In the genomic region with DNA sequence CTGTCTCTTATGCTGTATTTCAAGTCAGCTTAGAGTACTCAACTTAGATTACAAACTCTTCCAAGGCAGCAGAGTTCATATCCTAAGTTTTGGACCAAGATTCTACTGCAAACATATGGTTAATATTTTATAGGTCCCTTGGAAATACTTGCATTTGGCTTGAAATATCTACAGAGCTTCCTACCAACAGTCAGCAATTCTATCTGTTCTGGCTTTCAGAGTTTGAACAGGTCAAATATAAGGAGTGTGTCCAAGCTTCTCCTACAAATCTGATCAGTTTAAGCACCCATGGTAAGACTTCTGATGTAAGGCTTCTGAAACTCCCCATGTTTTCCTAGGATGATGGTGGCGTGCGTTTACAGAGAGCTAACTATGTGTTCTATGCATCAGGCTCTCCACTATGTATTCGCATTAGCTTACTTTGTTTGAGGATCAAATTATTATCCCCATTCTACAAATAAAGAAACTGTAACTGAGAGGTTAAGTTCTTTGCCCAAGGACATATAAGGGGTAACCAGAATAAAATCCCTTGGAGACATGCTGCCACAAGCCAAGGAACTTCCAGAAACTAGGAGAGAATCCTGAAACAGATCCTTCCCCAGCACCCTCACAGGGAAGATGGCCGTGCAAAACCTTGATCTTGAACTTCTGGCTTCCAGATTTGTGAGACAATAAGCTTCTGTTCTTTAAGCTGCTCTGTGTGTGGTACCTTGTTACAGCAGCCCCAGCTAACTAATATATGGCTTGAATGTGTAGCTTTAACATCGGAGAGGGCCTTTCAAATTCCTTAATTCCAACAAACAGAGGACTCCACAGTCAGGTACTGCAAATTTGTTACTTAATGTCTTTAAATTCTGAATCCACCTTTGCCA, we compare ENCODE assay signal across 12 cellular contexts. TPM values are rescaled to one million over a fixed set of nuclear protein-coding genes. Genes with fewer than 3 reads are reported as not detected.
A peak's percentile ranks its signal among the peaks of the same experiment; 100 is the strongest.
DNase-seq lines count a peak whose midpoint lies in the region; ATAC-seq, FAIRE-seq and TF ChIP-seq lines count a peak whose summit lies in the region.
"Had no signal": no experiment of that assay in that cellular context is flagged by ENCODE, and none has a peak within 500 bp of the region (broad histone marks: within the 10 kb centered on the region; RNA-seq: fewer than 3 reads in every experiment).

No MANE protein-coding gene starts in this region.

- H3K9me3 ChIP-seq in A673 (ENCODE audit: low read depth, low read length, poor library complexity, severe bottlenecking): no peaks in the 10 kb centered on the region
- H3K9me3 ChIP-seq in keratinocyte (ENCODE audit: control insufficient read depth, low read depth, low read length): no peaks in the 10 kb centered on the region

- H3K27me3 ChIP-seq in A673 (replicated peaks; ENCODE audit: insufficient read depth, low read depth, low read length, poor library complexity) (no peaks in the 10 kb centered on the region), keratinocyte (ENCODE audit: control insufficient read depth, extremely low read depth, insufficient read depth, low read length) (no peaks in the 10 kb centered on the region)

- H3K4me3 ChIP-seq in A673 (ENCODE audit: low read depth, low read length, poor library complexity, severe bottlenecking) (no peak overlapping the region), keratinocyte (ENCODE audit: control insufficient read depth in 2 of 3, extremely low read depth in 1 of 3, insufficient read depth in 2 of 3, low read depth in 1 of 3, low read length in 3 of 3) (no peak overlapping the region)

- no peaks in the 10 kb centered on the region for H3K9me1 ChIP-seq in keratinocyte (ENCODE audit: control insufficient read depth, extremely low read depth, insufficient read depth, low read length)

- intact Hi-C loops in A673 (cut with micrococcal nuclease; ENCODE audit: unreplicated experiment): no loop called here

- BruUV-seq in A673 (replicated peaks; lab: Mats Ljungman, UMichigan): no TSS peak

- TF ChIP-seq CTCF in A673 (conservative IDR thresholded peaks at IDR 0.05; ENCODE audit: low read depth, low read length) (no peak), keratinocyte (optimal IDR thresholded peaks at IDR 0.05 in 1 of 3, IDR thresholded peaks at IDR 0.05 in 1 of 3, conservative IDR thresholded peaks at IDR 0.05 in 1 of 3; ENCODE audit: extremely low read depth in 1 of 3, insufficient read depth in 2 of 3, low read length in 3 of 3) (no peak)

- H3K27ac ChIP-seq in A673 (ENCODE audit: low read depth, low read length, poor library complexity, severe bottlenecking): peak overlapping the region; percentile 12
- no peak overlapping the region for H3K27ac ChIP-seq in keratinocyte (ENCODE audit: control insufficient read depth, insufficient read depth, low read length)

- no peak overlapping the region for H2AFZ ChIP-seq in keratinocyte (ENCODE audit: control insufficient read depth, low read length)

- no peak for FAIRE-seq in keratinocyte (lab: Jason Lieb, UNC)
- no peak for FAIRE-seq in GM12891 (lab: Jason Lieb, UNC)
- FAIRE-seq: G401.6, TTC549 had no signal

- no peak for TF ChIP-seq POLR2A in GM12891 (IDR thresholded peaks at IDR 0.05; ENCODE audit: low read depth, low read length)

- dilution Hi-C loops in keratinocyte (cut with MboI; ENCODE audit: extremely low pct_ligation_motif_present, low sequenced_read_pairs): no loop called here

- H3K79me2 ChIP-seq in keratinocyte (ENCODE audit: control insufficient read depth, insufficient read depth, low read length): peaks cover 5% of the 10 kb centered on the region

- CTCF ChIA-PET in A673 (lab: Charles Lee): no interaction called here

- peak; percentile 23 for ATAC-seq in GM19463 (IDR thresholded peaks at IDR 0.05; ENCODE audit: unreplicated experiment)
- ATAC-seq in HG02623 (IDR thresholded peaks at IDR 0.05; ENCODE audit: unreplicated experiment): no peak
- no peak for ATAC-seq in GM21390 (IDR thresholded peaks at IDR 0.05; ENCODE audit: unreplicated experiment)

- POLR2A ChIA-PET in A673 (lab: Charles Lee; ENCODE audit: low non-redundant PET): no interaction called here

- no peak for DNase-seq in A673 (ENCODE audit: low spot score)
- DNase-seq in NCI-H1930 (lab: John Stamatoyannopoulos, UW): peak; percentile 11 to 70
- no peak for DNase-seq in keratinocyte (ENCODE audit: low read depth, low spot score)
- no peak for DNase-seq in GM03348 (ENCODE audit: low spot score)
- DNase-seq in GM12891 (ENCODE audit: insufficient read length, low spot score): no peak
- DNase-seq: activated T-cell treated with anti-CD3 and anti-CD28 coated beads, Interleukin-2, amount 50 U/mL, for 24 hours; NK-92 treated with Interleukin-12 subunit alpha and Interleukin-12 subunit beta, amount 100 ng/mL, for 24 hours had no signal

- H4K20me1 ChIP-seq in keratinocyte (ENCODE audit: control insufficient read depth, extremely low read depth, insufficient read depth, low read length): no peaks in the 10 kb centered on the region

- no peak overlapping the region for H3K9ac ChIP-seq in keratinocyte (ENCODE audit: control insufficient read depth, extremely low read depth, insufficient read depth, low read length)

- H3K4me1 ChIP-seq in A673 (ENCODE audit: insufficient read depth, low read length, poor library complexity, severe bottlenecking) (peaks cover 48% of the 10 kb centered on the region), keratinocyte (ENCODE audit: control insufficient read depth, extremely low read depth, insufficient read depth, low read length) (peaks cover 27% of the 10 kb centered on the region)

- H3K4me2 ChIP-seq in keratinocyte (ENCODE audit: control insufficient read depth, extremely low read depth, insufficient read depth, low read depth, low read length): peak overlapping the region; percentile 51

- H3K36me3 ChIP-seq in A673 (ENCODE audit: insufficient read depth, low read length, poor library complexity, severe bottlenecking) (no peaks in the 10 kb centered on the region), keratinocyte (ENCODE audit: control insufficient read depth in 2 of 2, extremely low read depth in 1 of 2, insufficient read depth in 2 of 2, low read length in 2 of 2) (no peaks in the 10 kb centered on the region)

TF ChIP-seq in GM12891, 5 proteins besides CTCF, POLR2A, EP300 and RAD21:
- TF ChIP-seq POLR2AphosphoS5 (IDR thresholded peaks at IDR 0.05; ENCODE audit: low read depth, low read length) (no peak), SPI1 (IDR thresholded peaks at IDR 0.05; ENCODE audit: low read depth, low read length) (no peak), POU2F2 (IDR thresholded peaks at IDR 0.05; ENCODE audit: low read depth, low read length) (no peak), PAX5 (IDR thresholded peaks at IDR 0.05; ENCODE audit: insufficient read depth, low read length, severe bottlenecking) (no peak), TAF1 (IDR thresholded peaks at IDR 0.05; ENCODE audit: low read depth, low read length) (no peak)
TF ChIP-seq in GM12891: peak in this region for 0.

RNA-seq across cellular contexts. Expression of a gene that starts 55.1 kb away (rescaled TPM):
- 35.6 and 39.3 TPM in 2 replicates for total RNA-seq in A673 (2021)
- polyA plus RNA-seq in keratinocyte: 14.6 to 20.4 TPM (median 15.7 TPM) in 3 replicates
- polyA plus RNA-seq in keratinocyte (2011; ENCODE audit: low read depth): 19.7 TPM
- polyA plus RNA-seq in keratinocyte (2011; cell fraction: cytosol; rRNA removed): 6.4 and 11.7 TPM in 2 replicates
- 17.7 and 22.2 TPM in 2 replicates for polyA plus RNA-seq in keratinocyte (2011; cell fraction: nucleus; rRNA removed)
- polyA plus RNA-seq in keratinocyte (2012; ENCODE audit: low replicate concordance): 8.7 and 8.9 TPM in 2 replicates
- polyA minus RNA-seq in keratinocyte: 8.7 to 37.3 TPM (median 21.5 TPM) in 3 replicates
- polyA minus RNA-seq in keratinocyte (2011; cell fraction: cytosol; rRNA and poly(A)+ RNA removed): 10.0 TPM
- polyA minus RNA-seq in keratinocyte (2011; cell fraction: nucleus; rRNA and poly(A)+ RNA removed): 27.5 and 45.5 TPM in 2 replicates
- 0.05 TPM for polyA plus RNA-seq in GM12891 (2012; ENCODE audit: low read depth, missing spikeins)

Comparison
In these comparisons a context has a peak if more than half of its experiments do, and no peak if none do; other contexts are left out.
1. DNase-seq: peak in NCI-H1930 (2 of 2); none in A673 (single experiment), keratinocyte (single experiment), GM03348 (single experiment) and GM12891 (single experiment).